ENCODE assay signal across 8 cellular contexts in genomic region chr19:3760871-3761361, GRCh38. TPM values are rescaled to one million over a fixed set of nuclear protein-coding genes. Genes with fewer than 3 reads are reported as not detected.
A peak's percentile ranks its signal among the peaks of the same experiment; 100 is the strongest.
DNase-seq lines count a peak whose midpoint lies in the region; ATAC-seq and TF ChIP-seq lines count a peak whose summit lies in the region.

No MANE protein-coding gene starts in this region.

- peak overlapping the region; percentile 97 for H3K4me3 Mint-ChIP-seq in WTC11

- no peak for DNase-seq in HAP-1 (ENCODE audit: low spot score in 2 of 2)
- no peak for DNase-seq in WTC11 (ENCODE audit: low spot score)
- DNase-seq in fibroblast of villous mesenchyme (ENCODE audit: low read depth) = peak; percentile 16
- DNase-seq in skeletal muscle cell (ENCODE audit: low read depth) = no peak
- no peak for DNase-seq in SW480 (ENCODE audit: low spot score)
- no peak for DNase-seq in NCI-H774 (lab: John Stamatoyannopoulos, UW)

- H3K4me3 ChIP-seq in HAP-1 = peak overlapping the region; percentile 98
- peak overlapping the region; percentile 100 for H3K4me3 ChIP-seq in fibroblast of villous mesenchyme (ENCODE audit: low read depth, low read length)
- peak overlapping the region; percentile 98 for H3K4me3 ChIP-seq in skeletal muscle cell (ENCODE audit: low read depth, low read length)

- no peaks in the 10 kb centered on the region for H3K9me3 ChIP-seq in HAP-1

- peaks cover 14% of the 10 kb centered on the region for H3K36me3 ChIP-seq in HAP-1 (replicated peaks)

- no peaks in the 10 kb centered on the region for H3K9me3 Mint-ChIP-seq in WTC11

- TF ChIP-seq CTCF in WTC11 (IDR thresholded peaks at IDR 0.05) (no peak), fibroblast of villous mesenchyme (IDR thresholded peaks at IDR 0.05; ENCODE audit: insufficient read depth, low read depth, low read length) (no peak)

- in situ Hi-C loops in HAP-1 (cut with MboI; ENCODE audit: low sequenced_read_pairs) = no loop called here

- POLR2A ChIA-PET in WTC11 (lab: Charles Lee) = interaction anchor here (1.6 kb wide), 1 partner anchor 102 kb away, joined by 5 read pairs; no protein-coding TSS in a partner anchor

- peaks cover 3% of the 10 kb centered on the region; the same call in 1 of the 2 replicates for H3K27me3 Mint-ChIP-seq in WTC11 (ENCODE audit: low read depth)

- peak overlapping the region; percentile 93 for H3K27ac Mint-ChIP-seq in WTC11

- H3K27me3 ChIP-seq in HAP-1 (ENCODE audit: low read depth) = no peaks in the 10 kb centered on the region

- CTCF ChIA-PET in WTC11 (lab: Charles Lee) = interaction anchor here (0.6 to 3.1 kb wide), 10 partner anchors 14 to 379 kb away, joined by 3 to 24 read pairs (median 3); no protein-coding TSS in a partner anchor

- no peaks in the 10 kb centered on the region for H3K36me3 Mint-ChIP-seq in WTC11

- ATAC-seq in WTC11 (no peak), GM21367 (IDR thresholded peaks at IDR 0.05; ENCODE audit: unreplicated experiment) (no peak), HG02852 (IDR thresholded peaks at IDR 0.05; ENCODE audit: unreplicated experiment) (no peak)

- H3K4me1 Mint-ChIP-seq in WTC11 = peaks cover 8% of the 10 kb centered on the region

- H3K4me1 ChIP-seq in HAP-1 = peaks cover 8% of the 10 kb centered on the region

TF ChIP-seq in WTC11, 78 proteins besides CTCF, POLR2A, EP300 and RAD21:
- TF ChIP-seq TEAD4 (CRISPR knock-in tag; IDR thresholded peaks at IDR 0.05) = no peak
- TF ChIP-seq GTF2I (CRISPR knock-in tag; conservative IDR thresholded peaks at IDR 0.05) = peak; percentile 84; the same call in 1 of the 2 replicates
- TF ChIP-seq NR3C1 (CRISPR knock-in tag; conservative IDR thresholded peaks at IDR 0.05; ENCODE audit: low read depth) = no peak

RNA-seq across cellular contexts. Expression of gene APBA3, which starts 0.6 kb away (rescaled TPM):
- total RNA-seq in WTC11 (2021) (27.5 to 29.6 TPM (median 28.1 TPM) in 3 replicates), fibroblast of villous mesenchyme (19.4 and 22.2 TPM in 2 replicates)

RNA-seq across cellular contexts. Expression of gene MRPL54, which starts 1.6 kb away (rescaled TPM):
- total RNA-seq in WTC11 (2021) = 60.9 to 65.3 TPM (median 62.3 TPM) in 3 replicates
- 48.4 and 64.1 TPM in 2 replicates for total RNA-seq in fibroblast of villous mesenchyme

RNA-seq across cellular contexts. Expression of gene RAX2, which starts 11.1 kb away (rescaled TPM):
- 0.09 TPM in 1 of 3 replicates, not detected in the others for total RNA-seq in WTC11 (2021)
- total RNA-seq in fibroblast of villous mesenchyme = not detected in 2 replicates

RNA-seq across cellular contexts. Expression of gene MATK, which starts 25.3 kb away (rescaled TPM):
- 26.1 to 29.0 TPM (median 28.3 TPM) in 3 replicates for total RNA-seq in WTC11 (2021)
- not detected in 2 replicates for total RNA-seq in fibroblast of villous mesenchyme

RNA-seq across cellular contexts. Expression of gene TJP3, which starts 52.7 kb away (rescaled TPM):
- total RNA-seq in WTC11 (2021) (36.2 to 44.0 TPM (median 39.7 TPM) in 3 replicates), fibroblast of villous mesenchyme (not detected in 2 replicates)
